In genomic region chr19:10230904-10231623, GRCh38 we compare ENCODE assay signal across 8 cellular contexts. TPM values are rescaled to one million over a fixed set of nuclear protein-coding genes. Genes with fewer than 3 reads are reported as not detected.
DNase-seq lines count a peak whose midpoint lies in the region; ATAC-seq and TF ChIP-seq lines count a peak whose summit lies in the region.

Gene S1PR2, minus strand, starts transcription at chr19:10231331. Its CDS starts 6,426 bp downstream, at chr19:10224905.

- H3K36me3 ChIP-seq in Peyer's patch, result no peaks in the 10 kb centered on the region
- H3K36me3 ChIP-seq in fibroblast of lung (ENCODE audit: control insufficient read depth, insufficient read depth, low read length), result no peaks in the 10 kb centered on the region

- peak within 1 kb of the TSS; percentile 82 for H3K27ac Mint-ChIP-seq in activated T-helper 1 cell treated with anti-CD3 and anti-CD28 coated beads, Interleukin-12 subunit alpha, Interleukin-12 subunit beta, Interleukin-2, Interleukin-4 antibody, amounts not matched to agents 30 ng/mL and 10 ng/mL and 1 ng/mL, durations not matched to agents 14 hours and 24 hours and 36 hours
- peak within 1 kb of the TSS; percentile 86 to 88 for H3K27ac Mint-ChIP-seq in natural killer cell
- H3K27ac Mint-ChIP-seq in stimulated activated naive CD8-positive, alpha-beta T cell treated with anti-CD3 and anti-CD28 coated beads, Interleukin-15, Interleukin-2, amounts not matched to agents 100 ng/mL and 50 ng/mL, for 24 hours, result peak within 1 kb of the TSS; percentile 77

- intact Hi-C loops in activated T-helper 1 cell treated with anti-CD3 and anti-CD28 coated beads, Interleukin-12 subunit alpha, Interleukin-12 subunit beta, Interleukin-2, Interleukin-4 antibody, amounts not matched to agents 30 ng/mL and 10 ng/mL and 1 ng/mL, durations not matched to agents 14 hours and 24 hours and 36 hours (cut with micrococcal nuclease), result loop anchor here (1.0 kb wide), 1 partner anchor 36 kb away; no protein-coding TSS in a partner anchor
- intact Hi-C loops in natural killer cell (cut with micrococcal nuclease), result loop anchor here (2.0 to 5.0 kb wide), 2 partner anchors 36 to 299 kb away; partner anchors contain the start of gene DNMT1

- H3K79me2 ChIP-seq in fibroblast of lung (ENCODE audit: control insufficient read depth, insufficient read depth, low read length), result peaks cover 24% of the 10 kb centered on the region

- H3K9me3 ChIP-seq in Peyer's patch (no peaks in the 10 kb centered on the region), fibroblast of lung (ENCODE audit: control insufficient read depth, insufficient read depth, low read depth, low read length) (no peaks in the 10 kb centered on the region)

- peak within 1 kb of the TSS; percentile 98 for H3K9ac ChIP-seq in fibroblast of lung (ENCODE audit: insufficient read depth, low read length)

- peak; percentile 15 to 25 for TF ChIP-seq POLR2A in Peyer's patch (IDR thresholded peaks at IDR 0.05)

- peaks cover 0 to 20% (median 9%) of the 10 kb centered on the region in 4 donors for H3K4me1 ChIP-seq in Peyer's patch
- peaks cover 19% of the 10 kb centered on the region for H3K4me1 ChIP-seq in fibroblast of lung (ENCODE audit: control insufficient read depth, extremely low read depth, insufficient read depth, low read length)

- no peak for TF ChIP-seq CTCF in Peyer's patch (IDR thresholded peaks at IDR 0.05)
- no peak for TF ChIP-seq CTCF in fibroblast of lung (conservative IDR thresholded peaks at IDR 0.05 in 1 of 2, IDR thresholded peaks at IDR 0.05 in 1 of 2; ENCODE audit: low read depth in 1 of 2, low read length in 2 of 2)
- TF ChIP-seq CTCF in natural killer cell (IDR thresholded peaks at IDR 0.05), result no peak

- peaks cover 23% of the 10 kb centered on the region for H3K4me1 Mint-ChIP-seq in activated T-helper 1 cell treated with anti-CD3 and anti-CD28 coated beads, Interleukin-12 subunit alpha, Interleukin-12 subunit beta, Interleukin-2, Interleukin-4 antibody, amounts not matched to agents 30 ng/mL and 10 ng/mL and 1 ng/mL, durations not matched to agents 14 hours and 24 hours and 36 hours (ENCODE audit: low read depth)
- peaks cover 10 to 18% of the 10 kb centered on the region in 2 donors for H3K4me1 Mint-ChIP-seq in natural killer cell
- H3K4me1 Mint-ChIP-seq in stimulated activated naive CD8-positive, alpha-beta T cell treated with anti-CD3 and anti-CD28 coated beads, Interleukin-15, Interleukin-2, amounts not matched to agents 100 ng/mL and 50 ng/mL, for 24 hours (ENCODE audit: low read depth), result peaks cover 38% of the 10 kb centered on the region

- H2AFZ ChIP-seq in fibroblast of lung (ENCODE audit: low read length), result no peak within 1 kb of the TSS

- DNase-seq in DMS 273 (lab: John Stamatoyannopoulos, UW; ENCODE audit: unreplicated experiment), result peak; percentile 81
- DNase-seq in DMS 273 treated with DMSO at 0.1 percent for 48 hours (lab: John Stamatoyannopoulos, UW), result no peak
- peak; percentile 35 for DNase-seq in HT-29 (ENCODE audit: low spot score)
- DNase-seq in Peyer's patch, result peak; percentile 72 to 86 (median 81)
- peak; percentile 45 for DNase-seq in activated T-helper 1 cell treated with anti-CD3 and anti-CD28 coated beads, Interleukin-12 subunit alpha, Interleukin-12 subunit beta, Interleukin-2, Interleukin-4 antibody, amounts not matched to agents 30 ng/mL and 10 ng/mL and 1 ng/mL, durations not matched to agents 14 hours and 24 hours and 36 hours (ENCODE audit: low spot score)
- peak; percentile 60 to 88 for DNase-seq in fibroblast of lung (ENCODE audit: low read depth in 2 of 2)
- DNase-seq in natural killer cell, result peak; percentile 68

- ATAC-seq in natural killer cell, result peak; percentile 49 to 66 (median 55)

- no peaks in the 10 kb centered on the region for H4K20me1 ChIP-seq in fibroblast of lung (ENCODE audit: control insufficient read depth, extremely low read depth, insufficient read depth, low read length)

- H3K4me3 ChIP-seq in Peyer's patch (peak within 1 kb of the TSS; percentile 66 to 88 (median 71)), fibroblast of lung (replicated peaks in 1 of 4; ENCODE audit: control extremely low read depth in 1 of 4, insufficient read depth in 1 of 4, low read depth in 3 of 4, low read length in 4 of 4) (peak within 1 kb of the TSS; percentile 65 to 86 (median 77))

- peaks cover 5% of the 10 kb centered on the region for H3K27me3 Mint-ChIP-seq in activated T-helper 1 cell treated with anti-CD3 and anti-CD28 coated beads, Interleukin-12 subunit alpha, Interleukin-12 subunit beta, Interleukin-2, Interleukin-4 antibody, amounts not matched to agents 30 ng/mL and 10 ng/mL and 1 ng/mL, durations not matched to agents 14 hours and 24 hours and 36 hours (ENCODE audit: insufficient read depth)
- no peaks in the 10 kb centered on the region for H3K27me3 Mint-ChIP-seq in natural killer cell (ENCODE audit: low read depth in 2 of 2)
- H3K27me3 Mint-ChIP-seq in stimulated activated naive CD8-positive, alpha-beta T cell treated with anti-CD3 and anti-CD28 coated beads, Interleukin-15, Interleukin-2, amounts not matched to agents 100 ng/mL and 50 ng/mL, for 24 hours, result no peaks in the 10 kb centered on the region

- no peaks in the 10 kb centered on the region for H3K9me3 Mint-ChIP-seq in activated T-helper 1 cell treated with anti-CD3 and anti-CD28 coated beads, Interleukin-12 subunit alpha, Interleukin-12 subunit beta, Interleukin-2, Interleukin-4 antibody, amounts not matched to agents 30 ng/mL and 10 ng/mL and 1 ng/mL, durations not matched to agents 14 hours and 24 hours and 36 hours
- H3K9me3 Mint-ChIP-seq in natural killer cell, result no peaks in the 10 kb centered on the region
- H3K9me3 Mint-ChIP-seq in stimulated activated naive CD8-positive, alpha-beta T cell treated with anti-CD3 and anti-CD28 coated beads, Interleukin-15, Interleukin-2, amounts not matched to agents 100 ng/mL and 50 ng/mL, for 24 hours, result no peaks in the 10 kb centered on the region

- peak within 1 kb of the TSS; percentile 86 for H3K4me3 Mint-ChIP-seq in activated T-helper 1 cell treated with anti-CD3 and anti-CD28 coated beads, Interleukin-12 subunit alpha, Interleukin-12 subunit beta, Interleukin-2, Interleukin-4 antibody, amounts not matched to agents 30 ng/mL and 10 ng/mL and 1 ng/mL, durations not matched to agents 14 hours and 24 hours and 36 hours
- peak within 1 kb of the TSS; percentile 92 for H3K4me3 Mint-ChIP-seq in natural killer cell
- H3K4me3 Mint-ChIP-seq in stimulated activated naive CD8-positive, alpha-beta T cell treated with anti-CD3 and anti-CD28 coated beads, Interleukin-15, Interleukin-2, amounts not matched to agents 100 ng/mL and 50 ng/mL, for 24 hours, result peak within 1 kb of the TSS; percentile 83

- H3K27ac ChIP-seq in Peyer's patch, result peak within 1 kb of the TSS; percentile 86 to 91 (median 88)
- H3K27ac ChIP-seq in fibroblast of lung (ENCODE audit: insufficient read depth, low read length), result peak within 1 kb of the TSS; percentile 94

- peak within 1 kb of the TSS; percentile 79 for H3K4me2 ChIP-seq in fibroblast of lung (ENCODE audit: extremely low read depth, insufficient read depth, low read length)

- H3K27me3 ChIP-seq in Peyer's patch (no peaks in the 10 kb centered on the region), fibroblast of lung (ENCODE audit: control insufficient read depth, insufficient read depth, low read length) (no peaks in the 10 kb centered on the region)

- no peaks in the 10 kb centered on the region for H3K36me3 Mint-ChIP-seq in activated T-helper 1 cell treated with anti-CD3 and anti-CD28 coated beads, Interleukin-12 subunit alpha, Interleukin-12 subunit beta, Interleukin-2, Interleukin-4 antibody, amounts not matched to agents 30 ng/mL and 10 ng/mL and 1 ng/mL, durations not matched to agents 14 hours and 24 hours and 36 hours (ENCODE audit: low read depth)
- no peaks in the 10 kb centered on the region for H3K36me3 Mint-ChIP-seq in natural killer cell
- no peaks in the 10 kb centered on the region for H3K36me3 Mint-ChIP-seq in stimulated activated naive CD8-positive, alpha-beta T cell treated with anti-CD3 and anti-CD28 coated beads, Interleukin-15, Interleukin-2, amounts not matched to agents 100 ng/mL and 50 ng/mL, for 24 hours (ENCODE audit: low read depth)

RNA-seq across cellular contexts. Expression of gene S1PR2, which starts in this region (rescaled TPM):
- 0.91 and 1.4 TPM in 2 replicates for total RNA-seq in HT-29 (2014; rRNA removed; shearing (Covaris generic))
- 1 to 10 TPM; 2.8 to 4.8 (median 3.1) TPM for total RNA-seq in Peyer's patch
- total RNA-seq in activated T-helper 1 cell treated with anti-CD3 and anti-CD28 coated beads, Interleukin-12 subunit alpha, Interleukin-12 subunit beta, Interleukin-2, Interleukin-4 antibody, amounts not matched to agents 30 ng/mL and 10 ng/mL and 1 ng/mL, durations not matched to agents 14 hours and 24 hours and 36 hours, result 15.4 and 16.0 TPM in 2 replicates
- total RNA-seq in fibroblast of lung, result 25.9 and 39.3 TPM in 2 replicates
- polyA plus RNA-seq in fibroblast of lung, result 29.6 and 30.4 TPM in 2 replicates
- polyA plus RNA-seq in fibroblast of lung (2012), result 22.5 and 27.3 TPM in 2 replicates
- 115 and 131 TPM in 2 replicates for polyA minus RNA-seq in fibroblast of lung (ENCODE audit: low replicate concordance)
- 10 to 100 TPM in 1 of 3 donors, 1 to 10 TPM in 2; 6.8 to 12.6 (median 9.5) TPM for total RNA-seq in natural killer cell
